ENCODE assay signal across 15 cellular contexts in the genomic region with DNA sequence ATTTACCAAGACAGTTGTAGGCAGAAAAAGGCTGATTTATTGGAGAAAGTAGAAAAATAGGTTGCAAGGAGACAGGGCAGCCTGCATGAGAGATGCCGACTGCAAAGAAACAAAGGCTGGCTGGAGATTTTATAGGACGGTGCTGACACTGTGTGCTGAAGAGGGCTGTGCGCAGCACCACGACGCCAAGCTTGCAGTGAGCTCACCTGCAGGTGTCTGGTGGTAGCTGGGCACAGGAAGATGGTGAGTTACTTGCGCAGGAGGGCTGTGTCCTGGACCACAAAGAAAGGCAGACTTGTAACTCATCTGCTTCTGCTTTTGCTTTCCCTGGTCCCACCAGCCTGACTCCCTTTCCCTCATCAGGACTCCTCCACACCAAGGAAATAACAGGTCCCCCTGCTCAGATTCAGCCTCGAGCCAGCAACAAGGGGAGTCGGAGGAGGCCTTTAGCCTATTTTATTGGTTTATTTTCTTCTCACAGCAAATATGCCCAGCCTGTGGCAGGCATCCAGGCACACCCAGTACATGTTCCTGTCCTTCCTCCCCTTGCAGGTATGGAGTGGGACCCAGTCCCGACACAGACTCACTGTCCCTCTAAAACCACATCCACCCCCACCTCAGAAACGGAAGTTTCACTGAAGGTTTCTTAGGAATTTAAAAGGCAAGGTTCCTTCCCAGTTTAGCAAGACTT. TPM values are rescaled to one million over a fixed set of nuclear protein-coding genes. Genes with fewer than 3 reads are reported as not detected.
DNase-seq lines count a peak whose midpoint lies in the region; ATAC-seq and TF ChIP-seq lines count a peak whose summit lies in the region.
"Had no signal": no experiment of that assay in that cellular context is flagged by ENCODE, and none has a peak within 500 bp of the region (broad histone marks: within the 10 kb centered on the region; RNA-seq: fewer than 3 reads in every experiment).

No MANE protein-coding gene starts in this region.

- TF ChIP-seq CTCF in MCF 10A (IDR thresholded peaks at IDR 0.05; ENCODE audit: unreplicated experiment) = no peak
- TF ChIP-seq CTCF in foreskin fibroblast (IDR thresholded peaks at IDR 0.05; ENCODE audit: low read depth, low read length) = no peak

- H3K4me1 ChIP-seq in mucosa of rectum (ENCODE audit: control insufficient read depth in 2 of 2, insufficient read depth in 2 of 2, low read length in 2 of 2) = peaks cover 36 to 75% of the 10 kb centered on the region in 2 donors

- peaks cover 4% of the 10 kb centered on the region for H3K4me1 Mint-ChIP-seq in stimulated activated naive CD8-positive, alpha-beta T cell treated with anti-CD3 and anti-CD28 coated beads, Interleukin-15, Interleukin-2, amounts not matched to agents 100 ng/mL and 50 ng/mL, for 24 hours (ENCODE audit: low read depth)
- peaks cover 20% of the 10 kb centered on the region for H3K4me1 Mint-ChIP-seq in stimulated activated naive CD8-positive, alpha-beta T cell treated with anti-CD3 and anti-CD28 coated beads, Interleukin-15, amount 100 ng/mL, for 72 hours
- H3K4me1 Mint-ChIP-seq in MCF 10A (ENCODE audit: insufficient read depth, unreplicated experiment) = peaks cover 38% of the 10 kb centered on the region
- H3K4me1 Mint-ChIP-seq: B cell had no signal

- H3K36me3 ChIP-seq in mucosa of rectum (ENCODE audit: control insufficient read depth in 2 of 2, insufficient read depth in 2 of 2, low read length in 2 of 2) = no peaks in the 10 kb centered on the region
- H3K36me3 ChIP-seq: spleen had no signal

- H3K27me3 Mint-ChIP-seq in stimulated activated naive CD8-positive, alpha-beta T cell treated with anti-CD3 and anti-CD28 coated beads, Interleukin-15, Interleukin-2, amounts not matched to agents 100 ng/mL and 50 ng/mL, for 24 hours = peaks cover 3% of the 10 kb centered on the region
- no peaks in the 10 kb centered on the region for H3K27me3 Mint-ChIP-seq in stimulated activated naive CD8-positive, alpha-beta T cell treated with anti-CD3 and anti-CD28 coated beads, Interleukin-15, amount 100 ng/mL, for 72 hours
- no peaks in the 10 kb centered on the region for H3K27me3 Mint-ChIP-seq in MCF 10A (ENCODE audit: insufficient read depth, unreplicated experiment)
- H3K27me3 Mint-ChIP-seq: B cell had no signal

- CTCF ChIA-PET in MCF 10A (lab: Yijun Ruan, JAX) = interaction anchor here (1.2 to 2.2 kb wide), 7 partner anchors 12 to 163 kb away, joined by 4 to 7 read pairs (median 5); no protein-coding TSS in a partner anchor

- intact Hi-C loops in MCF 10A (cut with micrococcal nuclease) = no loop called here

- peak overlapping the region; percentile 71 to 72 for H3K9ac ChIP-seq in mucosa of rectum (ENCODE audit: low read depth in 1 of 2, low read length in 2 of 2)

- no peaks in the 10 kb centered on the region for H3K9me3 Mint-ChIP-seq in stimulated activated naive CD8-positive, alpha-beta T cell treated with anti-CD3 and anti-CD28 coated beads, Interleukin-15, Interleukin-2, amounts not matched to agents 100 ng/mL and 50 ng/mL, for 24 hours
- H3K9me3 Mint-ChIP-seq in stimulated activated naive CD8-positive, alpha-beta T cell treated with anti-CD3 and anti-CD28 coated beads, Interleukin-15, amount 100 ng/mL, for 72 hours = no peaks in the 10 kb centered on the region
- no peaks in the 10 kb centered on the region for H3K9me3 Mint-ChIP-seq in MCF 10A (ENCODE audit: unreplicated experiment)
- H3K9me3 Mint-ChIP-seq: dendritic cell treated with granulocyte-macrophage colony-stimulating factor and Interleukin-4, amounts not matched to agents 40 ng/mL and 50 ng/mL, for 4 days; natural killer cell had no signal

- H3K9me3 ChIP-seq in mucosa of rectum (ENCODE audit: control insufficient read depth in 2 of 2, low read length in 2 of 2) = no peaks in the 10 kb centered on the region
- H3K9me3 ChIP-seq: spleen had no signal

- BruUV-seq in MCF 10A (replicated peaks; lab: Mats Ljungman, UMichigan) = no TSS peak

- no peak for ATAC-seq in stimulated activated naive CD8-positive, alpha-beta T cell treated with anti-CD3 and anti-CD28 coated beads, Interleukin-15, amount 100 ng/mL, for 72 hours
- ATAC-seq in left lobe of liver (no peak), GM18498 (IDR thresholded peaks at IDR 0.05; ENCODE audit: unreplicated experiment) (no peak)
- ATAC-seq: natural killer cell had no signal

- H3K4me3 Mint-ChIP-seq in stimulated activated naive CD8-positive, alpha-beta T cell treated with anti-CD3 and anti-CD28 coated beads, Interleukin-15, Interleukin-2, amounts not matched to agents 100 ng/mL and 50 ng/mL, for 24 hours = no peak overlapping the region
- H3K4me3 Mint-ChIP-seq in stimulated activated naive CD8-positive, alpha-beta T cell treated with anti-CD3 and anti-CD28 coated beads, Interleukin-15, amount 100 ng/mL, for 72 hours = no peak overlapping the region
- peak overlapping the region; percentile 56 for H3K4me3 Mint-ChIP-seq in MCF 10A (ENCODE audit: unreplicated experiment)
- H3K4me3 Mint-ChIP-seq: B cell; dendritic cell treated with granulocyte-macrophage colony-stimulating factor and Interleukin-4, amounts not matched to agents 40 ng/mL and 50 ng/mL, for 4 days; natural killer cell had no signal

- DNase-seq in stimulated activated naive CD8-positive, alpha-beta T cell treated with anti-CD3 and anti-CD28 coated beads, Interleukin-15, amount 100 ng/mL, for 72 hours = no peak
- DNase-seq in MCF 10A (ENCODE audit: unreplicated experiment) = peak; percentile 73
- DNase-seq in left lobe of liver (ENCODE audit: low spot score) = no peak
- DNase-seq in foreskin fibroblast = no peak
- no peak for DNase-seq in iPS-NIHi11 (ENCODE audit: low spot score)
- DNase-seq: activated CD4-positive, alpha-beta T cell treated with anti-CD3 and anti-CD28 coated beads for 4 hours; activated gamma-delta T cell; natural killer cell; spleen had no signal

- H3K4me3 ChIP-seq in mucosa of rectum (ENCODE audit: low read length in 2 of 2) (peak overlapping the region; percentile 54 to 65), foreskin fibroblast (ENCODE audit: low read depth in 1 of 2, low read length in 2 of 2) (no peak overlapping the region)
- H3K4me3 ChIP-seq: SK-N-MC, spleen had no signal

- POLR2A ChIA-PET in MCF 10A (lab: Yijun Ruan, JAX) = interaction anchor here (0.6 to 3.9 kb wide), 11 partner anchors 10 to 77 kb away, joined by 3 to 38 read pairs (median 5); a partner anchor contains a TSS

- peak overlapping the region; percentile 11 for H3K27ac Mint-ChIP-seq in stimulated activated naive CD8-positive, alpha-beta T cell treated with anti-CD3 and anti-CD28 coated beads, Interleukin-15, Interleukin-2, amounts not matched to agents 100 ng/mL and 50 ng/mL, for 24 hours
- H3K27ac Mint-ChIP-seq in stimulated activated naive CD8-positive, alpha-beta T cell treated with anti-CD3 and anti-CD28 coated beads, Interleukin-15, amount 100 ng/mL, for 72 hours = no peak overlapping the region
- peak overlapping the region; percentile 93 for H3K27ac Mint-ChIP-seq in MCF 10A (ENCODE audit: low read depth, unreplicated experiment)
- H3K27ac Mint-ChIP-seq: B cell; dendritic cell treated with granulocyte-macrophage colony-stimulating factor and Interleukin-4, amounts not matched to agents 40 ng/mL and 50 ng/mL, for 4 days; natural killer cell had no signal

- no peaks in the 10 kb centered on the region for H3K36me3 Mint-ChIP-seq in stimulated activated naive CD8-positive, alpha-beta T cell treated with anti-CD3 and anti-CD28 coated beads, Interleukin-15, Interleukin-2, amounts not matched to agents 100 ng/mL and 50 ng/mL, for 24 hours (ENCODE audit: low read depth)
- peaks cover 6% of the 10 kb centered on the region for H3K36me3 Mint-ChIP-seq in MCF 10A (ENCODE audit: insufficient read depth, unreplicated experiment)
- H3K36me3 Mint-ChIP-seq: natural killer cell had no signal

- H3K27ac ChIP-seq in mucosa of rectum (ENCODE audit: low read depth in 2 of 2, low read length in 2 of 2) = peak overlapping the region; percentile 95 to 96
- H3K27ac ChIP-seq: SK-N-MC, spleen had no signal

- no peaks in the 10 kb centered on the region for H3K27me3 ChIP-seq in mucosa of rectum (ENCODE audit: control insufficient read depth in 2 of 2, insufficient read depth in 2 of 2, low read length in 2 of 2)
- H3K27me3 ChIP-seq: spleen had no signal

RNA-seq across cellular contexts. Expression of a gene that starts 35.7 kb away (rescaled TPM):
- total RNA-seq in MCF 10A (2022) (580 and 593 TPM in 2 replicates), left lobe of liver (52.8 TPM)

Comparison
In these comparisons a context has a peak if more than half of its experiments do, and no peak if none do; other contexts are left out.
1. H3K27ac Mint-ChIP-seq: peak in stimulated activated naive CD8-positive, alpha-beta T cell treated with anti-CD3 and anti-CD28 coated beads, Interleukin-15, Interleukin-2, amounts not matched to agents 100 ng/mL and 50 ng/mL, for 24 hours (single experiment) and MCF 10A (single experiment); none in stimulated activated naive CD8-positive, alpha-beta T cell treated with anti-CD3 and anti-CD28 coated beads, Interleukin-15, amount 100 ng/mL, for 72 hours (0 of 2).
2. H3K4me3 ChIP-seq: peak in mucosa of rectum (2 of 2); none in foreskin fibroblast (0 of 2).
3. RNA of a gene that starts 35.7 kb away (total RNA-seq): 580 to 593 TPM in MCF 10A; 52.8 TPM in left lobe of liver (single experiment); every median in the first group is over 10 times any median in the second.